ENCODE assay signal across 15 cellular contexts in genomic region chr10:107727762-107728317, GRCh38.
DNase-seq lines count a peak whose midpoint lies in the region; ATAC-seq and TF ChIP-seq lines count a peak whose summit lies in the region.
"Had no signal": no experiment of that assay in that cellular context is flagged by ENCODE, and none has a peak within 500 bp of the region (broad histone marks: within the 10 kb centered on the region; RNA-seq: fewer than 3 reads in every experiment).

No MANE protein-coding gene starts in this region.

- no peaks in the 10 kb centered on the region for H3K9me2 ChIP-seq in SK-N-SH

- H3K36me3 ChIP-seq in SK-N-SH (replicated peaks in 1 of 2; ENCODE audit: control insufficient read depth in 1 of 2, insufficient read depth in 2 of 2, low read length in 1 of 2): no peaks in the 10 kb centered on the region

- H3K4me3 ChIP-seq in HL-60 (replicated peaks; ENCODE audit: insufficient read depth, low read length) (no peak overlapping the region), SK-N-SH (ENCODE audit: low read depth in 2 of 2, low read length in 1 of 2) (no peak overlapping the region), fibroblast of pulmonary artery (replicated peaks; ENCODE audit: low read depth, low read length) (no peak overlapping the region)

- no peaks in the 10 kb centered on the region for H4K20me1 ChIP-seq in SK-N-SH (ENCODE audit: insufficient read depth)

- POLR2A ChIA-PET in SK-N-SH (lab: Yijun Ruan, JAX): no interaction called here

- 0 out of 2 replicates have a peak overlapping the region, but pooled peaks have one; percentile 12 for H2AFZ ChIP-seq in SK-N-SH (ENCODE audit: low read depth)

- no peak overlapping the region for H3K9ac ChIP-seq in SK-N-SH

- H3K79me2 ChIP-seq in SK-N-SH (ENCODE audit: insufficient read depth): no peaks in the 10 kb centered on the region

- TF ChIP-seq EP300 in SK-N-SH (IDR thresholded peaks at IDR 0.05; ENCODE audit: borderline replicate concordance in 1 of 2, low read depth in 1 of 2, low read length in 1 of 2): no peak

- no peak for TF ChIP-seq RAD21 in SK-N-SH (IDR thresholded peaks at IDR 0.05; ENCODE audit: low read length)

- H3K27me3 ChIP-seq in HL-60 (ENCODE audit: insufficient read depth, poor library complexity, severe bottlenecking) (no peaks in the 10 kb centered on the region), SK-N-SH (ENCODE audit: insufficient read depth) (no peaks in the 10 kb centered on the region)

- intact Hi-C loops in cardiac septum (cut with DNase I): no loop called here

- TF ChIP-seq CTCF in HL-60 (IDR thresholded peaks at IDR 0.05; ENCODE audit: insufficient read depth, low read length) (no peak), SK-N-SH (IDR thresholded peaks at IDR 0.05) (no peak), fibroblast of pulmonary artery (IDR thresholded peaks at IDR 0.05; ENCODE audit: low read length, missing control alignments) (no peak)

- H3K27ac ChIP-seq in HL-60 (replicated peaks) (peak overlapping the region; percentile 59), SK-N-SH (ENCODE audit: low read depth in 2 of 2, low read length in 1 of 2) (peak overlapping the region; percentile 11 to 28; a peak in 3 of 4 replicates)

- CTCF ChIA-PET in SK-N-SH (lab: Yijun Ruan, JAX): interaction anchor here (0.7 to 2.0 kb wide), 3 partner anchors 11 to 86 kb away, joined by 3 to 4 read pairs (median 3); no protein-coding TSS in a partner anchor

- H3F3A ChIP-seq in SK-N-SH (replicated peaks; ENCODE audit: insufficient read depth): peaks cover 2% of the 10 kb centered on the region

- H3K4me2 ChIP-seq in SK-N-SH: no peak overlapping the region

- ATAC-seq in esophagus mucosa (no peak), GM18861 (IDR thresholded peaks at IDR 0.05; ENCODE audit: unreplicated experiment) (no peak)

- no peak for DNase-seq in HL-60 (ENCODE audit: low read depth in 1 of 2, low spot score in 1 of 2)
- peak; percentile 8 for DNase-seq in SK-N-SH
- peak; percentile 54 for DNase-seq in fibroblast of pulmonary artery (ENCODE audit: low read depth)
- DNase-seq in renal cortical epithelial cell (ENCODE audit: low read depth): peak; percentile 63
- DNase-seq in cardiac septum (ENCODE audit: low spot score): no peak
- DNase-seq in NK-92 treated with Interleukin-12 subunit alpha and Interleukin-12 subunit beta, amount 100 ng/mL, for 24 hours (lab: John Stamatoyannopoulos, UW): no peak
- DNase-seq: activated CD8-positive, alpha-beta memory T cell treated with anti-CD3 and anti-CD28 coated beads, Interleukin-2, amount 50 U/mL, for 48 hours; activated naive CD4-positive, alpha-beta T cell treated with anti-CD3 and anti-CD28 coated beads, Interleukin-2, amount 50 U/mL, for 16 hours; CD4-positive, alpha-beta T cell; mesendoderm; NCI-H2227 treated with DMSO at 0.1 percent for 48 hours; stimulated activated CD4-positive, alpha-beta T cell treated with anti-CD3 and anti-CD28 coated beads, Interleukin-12 subunit alpha, Interleukin-12 subunit beta, amount 100 ng/mL, for 4 hours; SW 1271 had no signal

- no peaks in the 10 kb centered on the region for H3K9me3 ChIP-seq in SK-N-SH

- 20% methylated on average over 2 of the region's 2 CpGs for WGBS in SK-N-SH (ENCODE audit: low lambda C conversion rate)

- H3K4me1 ChIP-seq in SK-N-SH (ENCODE audit: control insufficient read depth in 1 of 2, insufficient read depth in 2 of 2, low read depth in 1 of 2, low read length in 1 of 2): peaks cover 0 to 11% of the 10 kb centered on the region in 2 experiments; a peak in 2 of 4 replicates

TF ChIP-seq in SK-N-SH, 30 proteins besides CTCF, POLR2A, EP300 and RAD21:
- TF ChIP-seq MEF2A (IDR thresholded peaks at IDR 0.05; ENCODE audit: borderline replicate concordance, low read depth): no peak
- no peak for TF ChIP-seq FOXM1 (IDR thresholded peaks at IDR 0.05; ENCODE audit: low read depth)
- TF ChIP-seq YY1 (IDR thresholded peaks at IDR 0.05; ENCODE audit: low read depth): no peak
- no peak for TF ChIP-seq JUND (IDR thresholded peaks at IDR 0.05)
- no peak for TF ChIP-seq MAX (IDR thresholded peaks at IDR 0.05; ENCODE audit: low read depth)

Comparison
In these comparisons a context has a peak if more than half of its experiments do, and no peak if none do; other contexts are left out.
1. DNase-seq: peak in SK-N-SH (single experiment), fibroblast of pulmonary artery (single experiment) and renal cortical epithelial cell (single experiment); none in HL-60 (0 of 2), cardiac septum (single experiment) and NK-92 treated with Interleukin-12 subunit alpha and Interleukin-12 subunit beta, amount 100 ng/mL, for 24 hours (single experiment).